In the genomic region with DNA sequence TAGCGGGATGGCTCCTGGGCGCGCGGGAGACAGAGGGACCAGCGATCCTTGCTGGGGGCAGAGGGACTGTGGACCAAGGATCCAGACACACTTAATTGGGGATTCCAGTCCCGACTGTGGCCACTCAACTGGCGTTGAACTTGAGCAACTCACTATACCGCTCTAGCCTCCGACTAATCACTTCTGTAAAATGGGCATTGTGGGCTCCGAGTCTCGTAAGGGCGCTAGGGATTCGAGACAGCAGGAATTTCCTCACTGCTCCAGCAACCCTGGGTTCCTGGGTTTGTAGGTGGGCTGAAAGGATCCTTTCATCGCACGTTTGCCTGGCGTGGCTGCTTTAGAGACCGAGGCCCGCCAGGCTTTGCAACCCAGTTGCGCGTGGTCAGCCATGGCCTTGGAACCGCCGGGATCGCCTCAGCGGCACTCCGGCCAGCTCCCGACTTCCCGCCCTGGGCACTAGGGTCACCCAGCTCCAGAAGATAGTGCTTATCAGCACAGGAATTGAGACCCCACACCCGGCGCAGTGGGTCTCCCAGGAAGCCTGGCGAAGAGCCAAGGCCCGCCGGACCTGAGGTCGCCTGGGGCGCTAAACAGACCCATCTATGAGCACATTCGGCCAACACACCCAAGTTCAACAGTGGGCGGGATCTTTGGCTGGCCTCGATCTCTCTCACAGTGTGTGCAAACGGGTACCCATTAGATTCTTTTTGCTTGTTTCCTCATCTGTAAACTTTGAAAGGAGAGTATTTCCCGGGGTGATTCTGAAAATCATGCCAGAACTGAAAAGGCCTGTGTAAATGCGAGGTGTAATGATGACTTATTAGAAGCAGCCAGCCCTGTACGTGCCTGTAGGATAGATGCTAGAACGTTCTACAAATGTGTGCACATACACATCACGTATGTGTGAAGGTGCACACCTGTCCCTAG, we compare ENCODE assay signal across 10 cellular contexts. TPM values are rescaled to one million over a fixed set of nuclear protein-coding genes. Genes with fewer than 3 reads are reported as not detected.
DNase-seq lines count a peak whose midpoint lies in the region; ATAC-seq, FAIRE-seq and TF ChIP-seq lines count a peak whose summit lies in the region.
"Had no signal": no experiment of that assay in that cellular context is flagged by ENCODE, and none has a peak within 500 bp of the region (broad histone marks: within the 10 kb centered on the region; RNA-seq: fewer than 3 reads in every experiment).

No MANE protein-coding gene starts in this region.

- H3K4me3 ChIP-seq in keratinocyte (ENCODE audit: control insufficient read depth in 2 of 3, extremely low read depth in 1 of 3, insufficient read depth in 2 of 3, low read depth in 1 of 3, low read length in 3 of 3) (peak overlapping the region in 1 of 3 experiments; percentile 54), stomach smooth muscle (ENCODE audit: low read length in 2 of 2) (peak overlapping the region; percentile 58 to 68)

- H3K36me3 ChIP-seq in keratinocyte (ENCODE audit: control insufficient read depth in 2 of 2, extremely low read depth in 1 of 2, insufficient read depth in 2 of 2, low read length in 2 of 2) (no peaks in the 10 kb centered on the region), stomach smooth muscle (ENCODE audit: control insufficient read depth in 2 of 2, insufficient read depth in 2 of 2, low read length in 2 of 2) (no peaks in the 10 kb centered on the region)
- H3K36me3 ChIP-seq: SJSA1 had no signal

- H3K9me1 ChIP-seq in keratinocyte (ENCODE audit: control insufficient read depth, extremely low read depth, insufficient read depth, low read length), result peaks cover 4% of the 10 kb centered on the region

- no peak for TF ChIP-seq CTCF in keratinocyte (optimal IDR thresholded peaks at IDR 0.05 in 1 of 3, IDR thresholded peaks at IDR 0.05 in 1 of 3, conservative IDR thresholded peaks at IDR 0.05 in 1 of 3; ENCODE audit: extremely low read depth in 1 of 3, insufficient read depth in 2 of 3, low read length in 3 of 3)

- no peaks in the 10 kb centered on the region for H3K36me3 Mint-ChIP-seq in activated naive CD8-positive, alpha-beta T cell treated with anti-CD3 and anti-CD28 coated beads for 36 hours

- ATAC-seq in GM18873 (IDR thresholded peaks at IDR 0.05; ENCODE audit: low FRiP score, unreplicated experiment), result no peak

- H3K4me1 ChIP-seq in keratinocyte (ENCODE audit: control insufficient read depth, extremely low read depth, insufficient read depth, low read length) (peaks cover 13% of the 10 kb centered on the region), stomach smooth muscle (ENCODE audit: control insufficient read depth, insufficient read depth, low read length) (peaks cover 37% of the 10 kb centered on the region)

- DNase-seq in activated CD8-positive, alpha-beta memory T cell treated with anti-CD3 and anti-CD28 coated beads, Interleukin-2, amount 50 U/mL, for 48 hours, result peak; percentile 61
- no peak for DNase-seq in activated CD8-positive, alpha-beta memory T cell treated with anti-CD3 and anti-CD28 coated beads for 24 hours
- DNase-seq in activated naive CD8-positive, alpha-beta T cell treated with anti-CD3 and anti-CD28 coated beads for 36 hours, result no peak
- no peak for DNase-seq in keratinocyte (ENCODE audit: low read depth, low spot score)
- DNase-seq in AG08396 (ENCODE audit: low spot score), result no peak
- DNase-seq in SIG-M5 treated with dmso at 0.1 percent for 504 hours (lab: John Stamatoyannopoulos, UW; ENCODE audit: unreplicated experiment), result no peak

- H3K27ac ChIP-seq in keratinocyte (ENCODE audit: control insufficient read depth, insufficient read depth, low read length), result no peak overlapping the region
- no peak overlapping the region for H3K27ac ChIP-seq in stomach smooth muscle (ENCODE audit: low read length)
- H3K27ac ChIP-seq: SJSA1 had no signal

- H3K4me1 Mint-ChIP-seq in activated naive CD8-positive, alpha-beta T cell treated with anti-CD3 and anti-CD28 coated beads for 36 hours, result peaks cover 25% of the 10 kb centered on the region

- no peaks in the 10 kb centered on the region for H3K9me3 Mint-ChIP-seq in activated naive CD8-positive, alpha-beta T cell treated with anti-CD3 and anti-CD28 coated beads for 36 hours

- no peaks in the 10 kb centered on the region for H4K20me1 ChIP-seq in keratinocyte (ENCODE audit: control insufficient read depth, extremely low read depth, insufficient read depth, low read length)

- H3K27me3 Mint-ChIP-seq in activated naive CD8-positive, alpha-beta T cell treated with anti-CD3 and anti-CD28 coated beads for 36 hours, result peaks cover 93% of the 10 kb centered on the region

- H2AFZ ChIP-seq in keratinocyte (ENCODE audit: control insufficient read depth, low read length), result no peak overlapping the region

- no peak overlapping the region for H3K9ac ChIP-seq in keratinocyte (ENCODE audit: control insufficient read depth, extremely low read depth, insufficient read depth, low read length)
- no peak overlapping the region for H3K9ac ChIP-seq in stomach smooth muscle (ENCODE audit: low read length in 2 of 2)

- H3K9me3 ChIP-seq in keratinocyte (ENCODE audit: control insufficient read depth, low read depth, low read length), result no peaks in the 10 kb centered on the region
- no peaks in the 10 kb centered on the region for H3K9me3 ChIP-seq in stomach smooth muscle (ENCODE audit: control insufficient read depth in 2 of 2, low read length in 2 of 2)

- H3K27ac Mint-ChIP-seq in activated naive CD8-positive, alpha-beta T cell treated with anti-CD3 and anti-CD28 coated beads for 36 hours, result no peak overlapping the region

- FAIRE-seq in keratinocyte (lab: Jason Lieb, UNC), result no peak

- no peaks in the 10 kb centered on the region for H3K79me2 ChIP-seq in keratinocyte (ENCODE audit: control insufficient read depth, insufficient read depth, low read length)

- H3K27me3 ChIP-seq in keratinocyte (ENCODE audit: control insufficient read depth, extremely low read depth, insufficient read depth, low read length), result peaks cover 66% of the 10 kb centered on the region
- peaks cover 60 to 63% of the 10 kb centered on the region in 2 donors for H3K27me3 ChIP-seq in stomach smooth muscle (ENCODE audit: control insufficient read depth in 1 of 2, insufficient read depth in 2 of 2, low read length in 2 of 2)

- H3K4me2 ChIP-seq in keratinocyte (ENCODE audit: control insufficient read depth, extremely low read depth, insufficient read depth, low read depth, low read length), result peak overlapping the region; percentile 82

- dilution Hi-C loops in keratinocyte (cut with MboI; ENCODE audit: extremely low pct_ligation_motif_present, low sequenced_read_pairs), result loop anchor here (25.0 kb wide), 1 partner anchor 375 kb away; no protein-coding TSS in a partner anchor

- H3K4me3 Mint-ChIP-seq in activated naive CD8-positive, alpha-beta T cell treated with anti-CD3 and anti-CD28 coated beads for 36 hours, result peak overlapping the region; percentile 70

RNA-seq across cellular contexts. Expression of a gene that starts 9.9 kb away (rescaled TPM):
- total RNA-seq in activated naive CD8-positive, alpha-beta T cell treated with anti-CD3 and anti-CD28 coated beads for 36 hours, result not detected
- 0.25 to 0.57 TPM (median 0.26 TPM) in 3 replicates for polyA plus RNA-seq in keratinocyte
- polyA plus RNA-seq in keratinocyte (2011; ENCODE audit: low read depth), result 0.09 TPM
- 0.39 and 0.71 TPM in 2 replicates for polyA plus RNA-seq in keratinocyte (2011; cell fraction: cytosol; rRNA removed)
- 0.67 and 1.1 TPM in 2 replicates for polyA plus RNA-seq in keratinocyte (2011; cell fraction: nucleus; rRNA removed)
- 0.46 and 0.62 TPM in 2 replicates for polyA plus RNA-seq in keratinocyte (2012; ENCODE audit: low replicate concordance)
- polyA minus RNA-seq in keratinocyte, result 0.06 to 0.13 TPM in 2 of 3 replicates, not detected in the other
- polyA minus RNA-seq in keratinocyte (2011; cell fraction: cytosol; rRNA and poly(A)+ RNA removed), result 0.77 TPM
- 0.54 and 1.1 TPM in 2 replicates for polyA minus RNA-seq in keratinocyte (2011; cell fraction: nucleus; rRNA and poly(A)+ RNA removed)
- total RNA-seq: SJSA1, subcutaneous adipose tissue had no signal

RNA-seq across cellular contexts. Expression of a gene that starts 10.0 kb away (rescaled TPM):
- not detected for total RNA-seq in activated naive CD8-positive, alpha-beta T cell treated with anti-CD3 and anti-CD28 coated beads for 36 hours
- 0.38 to 0.95 TPM (median 0.43 TPM) in 3 replicates for polyA plus RNA-seq in keratinocyte
- polyA plus RNA-seq in keratinocyte (2011; ENCODE audit: low read depth), result 0.07 TPM
- polyA plus RNA-seq in keratinocyte (2011; cell fraction: cytosol; rRNA removed), result 0.70 and 0.74 TPM in 2 replicates
- polyA plus RNA-seq in keratinocyte (2011; cell fraction: nucleus; rRNA removed), result 1.7 and 2.9 TPM in 2 replicates
- 0.13 and 0.19 TPM in 2 replicates for polyA plus RNA-seq in keratinocyte (2012; ENCODE audit: low replicate concordance)
- polyA minus RNA-seq in keratinocyte, result 0.58 to 1.5 TPM (median 0.85 TPM) in 3 replicates
- 1.2 TPM for polyA minus RNA-seq in keratinocyte (2011; cell fraction: cytosol; rRNA and poly(A)+ RNA removed)
- polyA minus RNA-seq in keratinocyte (2011; cell fraction: nucleus; rRNA and poly(A)+ RNA removed), result 1.4 and 2.7 TPM in 2 replicates
- total RNA-seq: SJSA1, subcutaneous adipose tissue had no signal
